Comparison of ENCODE assay signal across 21 cellular contexts in the genomic region with DNA sequence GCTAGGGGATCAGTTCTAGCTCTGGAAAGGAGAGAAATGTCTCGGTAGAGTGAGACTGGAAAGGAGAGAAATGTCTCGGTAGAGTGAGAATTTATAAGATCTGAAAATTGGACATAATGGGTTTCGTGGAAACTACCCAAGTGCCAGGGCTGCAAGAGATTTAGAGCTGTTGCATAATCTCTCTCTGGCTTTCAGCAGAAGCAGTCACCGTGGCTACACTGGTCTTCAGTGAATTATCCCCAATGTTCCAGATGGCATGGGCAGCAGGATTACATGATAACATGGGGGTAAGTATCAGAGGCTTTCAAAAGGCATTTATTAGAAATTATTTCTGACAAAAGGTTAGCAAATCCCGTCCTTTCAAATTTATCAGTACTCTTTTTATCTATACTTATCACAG.
"Had no signal": no experiment of that assay in that cellular context is flagged by ENCODE, and none has a peak within 500 bp of the region (broad histone marks: within the 10 kb centered on the region; RNA-seq: fewer than 3 reads in every experiment).

No MANE protein-coding gene starts in this region.

- H3K36me3 ChIP-seq: colonic mucosa, esophagus squamous epithelium, gastroesophageal sphincter, neural progenitor cell, upper lobe of left lung had no signal

- H3K27ac ChIP-seq: colonic mucosa, esophagus squamous epithelium, gastroesophageal sphincter, neural progenitor cell, upper lobe of left lung, VCaP had no signal

- H3K4me3 ChIP-seq: colonic mucosa, esophagus squamous epithelium, gastroesophageal sphincter, neural progenitor cell, upper lobe of left lung had no signal

- H3K4me2 ChIP-seq: neural progenitor cell had no signal

- H2AFZ ChIP-seq: neural progenitor cell had no signal

- H3K4me1 ChIP-seq: colonic mucosa, esophagus squamous epithelium, gastroesophageal sphincter, neural progenitor cell, upper lobe of left lung had no signal

- DNase-seq: activated CD4-positive, alpha-beta T cell treated with anti-CD3 and anti-CD28 coated beads, Interleukin-2, amount 50 U/mL, for 1 hour; activated CD4-positive, CD25-positive, alpha-beta regulatory T cell treated with anti-CD3 and anti-CD28 coated beads, Interleukin-2, amount 50 U/mL, for 72 hours; activated gamma-delta T cell treated with Interleukin-2 at 50 U/mL for 16 hours; activated T-cell treated with anti-CD3 and anti-CD28 coated beads, Interleukin-2, amount 50 U/mL, for 1 hour; anterior cingulate cortex; central memory CD4-positive, alpha-beta T cell; colonic mucosa; endodermal cell; esophagus squamous epithelium; head of caudate nucleus; hypothalamus; left ventricle myocardium superior; mammary epithelial cell; naive thymus-derived CD8-positive, alpha-beta T cell; small intestine; stimulated activated CD4-positive, alpha-beta T cell treated with anti-CD3 and anti-CD28 coated beads, Interleukin-2, amount 100 ng/mL, for 24 hours; T-helper 17 cell; upper lobe of left lung had no signal

- H3K9ac ChIP-seq: neural progenitor cell had no signal

- H3K27me3 ChIP-seq: colonic mucosa, esophagus squamous epithelium, gastroesophageal sphincter, neural progenitor cell, upper lobe of left lung had no signal

- FAIRE-seq: small intestine had no signal

- H3K9me3 ChIP-seq: colonic mucosa, esophagus squamous epithelium, gastroesophageal sphincter, upper lobe of left lung had no signal
